ENCODE assay signal across 8 cellular contexts in the genomic region with DNA sequence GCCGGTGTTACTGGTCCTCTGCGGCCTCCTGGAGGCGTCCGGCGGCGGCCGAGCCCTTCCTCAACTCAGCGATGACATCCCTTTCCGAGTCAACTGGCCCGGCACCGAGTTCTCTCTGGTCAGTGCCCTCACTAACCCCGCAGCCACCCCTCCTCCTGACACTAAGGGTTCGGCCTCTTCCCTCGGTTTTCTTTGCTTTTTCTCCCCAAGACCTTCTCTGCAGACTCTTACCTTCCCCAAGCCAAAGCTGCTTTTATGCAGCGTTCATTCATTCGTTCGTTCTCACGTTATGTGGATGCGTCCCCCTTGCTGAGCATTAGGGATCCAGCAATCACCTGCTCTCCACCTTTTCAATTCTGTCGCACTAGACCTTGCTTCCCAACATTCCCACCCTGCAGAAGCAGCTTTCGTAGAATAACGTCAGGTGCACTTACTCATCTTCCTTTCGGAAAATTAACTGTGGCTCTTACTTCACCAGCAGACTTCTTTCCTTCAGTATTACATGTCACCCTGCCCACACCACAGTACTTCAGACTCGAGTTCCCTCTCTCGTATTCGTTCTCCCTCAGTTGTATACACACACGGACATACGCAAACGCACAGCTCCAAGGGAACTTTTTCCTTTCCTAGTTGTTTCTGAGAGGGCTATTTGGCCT. TPM values are rescaled to one million over a fixed set of nuclear protein-coding genes. Genes with fewer than 3 reads are reported as not detected.
DNase-seq lines count a peak whose midpoint lies in the region; ATAC-seq and TF ChIP-seq lines count a peak whose summit lies in the region.

No MANE protein-coding gene starts in this region.

- no peaks in the 10 kb centered on the region for H3K27me3 ChIP-seq in kidney epithelial cell (ENCODE audit: control insufficient read depth, insufficient read depth, low read length)

- CTCF ChIA-PET in MCF 10A (lab: Yijun Ruan, JAX): interaction anchor here (0.6 to 2.3 kb wide), 3 partner anchors 14 to 318 kb away, joined by 3 to 11 read pairs (median 3); a partner anchor contains a TSS

- H3K36me3 Mint-ChIP-seq in MCF 10A (ENCODE audit: insufficient read depth, unreplicated experiment): no peaks in the 10 kb centered on the region

- peaks cover 12% of the 10 kb centered on the region for H3K4me1 Mint-ChIP-seq in MCF 10A (ENCODE audit: insufficient read depth, unreplicated experiment)

- peak overlapping the region; percentile 71 for H3K4me3 ChIP-seq in kidney epithelial cell (ENCODE audit: low read depth, low read length)

- POLR2A ChIA-PET in MCF 10A (lab: Yijun Ruan, JAX): interaction anchor here (0.5 to 7.8 kb wide), 22 partner anchors 10 to 1215 kb away, joined by 3 to 112 read pairs (median 4); a partner anchor contains a TSS

- BruUV-seq in MCF 10A (replicated peaks; lab: Mats Ljungman, UMichigan): no TSS peak

- H3K27me3 Mint-ChIP-seq in MCF 10A (ENCODE audit: insufficient read depth, unreplicated experiment): no peaks in the 10 kb centered on the region

- TF ChIP-seq CTCF in MCF 10A (IDR thresholded peaks at IDR 0.05; ENCODE audit: unreplicated experiment) (no peak), kidney epithelial cell (IDR thresholded peaks at IDR 0.05; ENCODE audit: insufficient read depth, low read length, poor library complexity, severe bottlenecking) (no peak)

- H3K4me3 Mint-ChIP-seq in MCF 10A (ENCODE audit: unreplicated experiment): peak overlapping the region; percentile 83

- peak overlapping the region; percentile 62 for H3K27ac Mint-ChIP-seq in MCF 10A (ENCODE audit: low read depth, unreplicated experiment)

- intact Hi-C loops in MCF 10A (cut with micrococcal nuclease): loop anchor here (1.0 kb wide), 1 partner anchor 364 kb away; no protein-coding TSS in a partner anchor

- ATAC-seq in GM18511 (IDR thresholded peaks at IDR 0.05; ENCODE audit: unreplicated experiment) (peak; percentile 50), HG02970 (IDR thresholded peaks at IDR 0.05; ENCODE audit: low FRiP score, unreplicated experiment) (peak; percentile 56)
- ATAC-seq in stimulated activated naive CD8-positive, alpha-beta T cell treated with anti-CD3 and anti-CD28 coated beads, Interleukin-15, Interleukin-2, amounts not matched to agents 100 U/mL and 50 U/mL, for 24 hours: peak; percentile 45

- no peaks in the 10 kb centered on the region for H3K9me3 Mint-ChIP-seq in MCF 10A (ENCODE audit: unreplicated experiment)

- no peaks in the 10 kb centered on the region for H3K36me3 ChIP-seq in kidney epithelial cell (ENCODE audit: control insufficient read depth, insufficient read depth, low read length)

- DNase-seq in AG20443 (ENCODE audit: low spot score): peak; percentile 32
- peak; percentile 14 for DNase-seq in NOMO-1 treated with DMSO at 0.1 percent for 48 hours (lab: John Stamatoyannopoulos, UW; ENCODE audit: unreplicated experiment)
- peak; percentile 17 for DNase-seq in MCF 10A (ENCODE audit: unreplicated experiment)
- no peak for DNase-seq in kidney epithelial cell (ENCODE audit: low read depth)
- peak; percentile 12 for DNase-seq in stimulated activated naive CD8-positive, alpha-beta T cell treated with anti-CD3 and anti-CD28 coated beads, Interleukin-15, Interleukin-2, amounts not matched to agents 100 U/mL and 50 U/mL, for 24 hours
- DNase-seq in NCI-H2196 treated with DMSO at 0.1 percent for 48 hours (lab: John Stamatoyannopoulos, UW; ENCODE audit: unreplicated experiment): no peak

RNA-seq across cellular contexts. Expression of a gene that starts 0.5 kb away (rescaled TPM):
- total RNA-seq in MCF 10A (2022): 51.4 and 68.1 TPM in 2 replicates
- 51.9 and 54.8 TPM in 2 replicates for total RNA-seq in kidney epithelial cell

RNA-seq across cellular contexts. Expression of a gene that starts 0.6 kb away (rescaled TPM):
- total RNA-seq in MCF 10A (2022): 19.7 and 20.3 TPM in 2 replicates
- 12.9 and 17.3 TPM in 2 replicates for total RNA-seq in kidney epithelial cell

RNA-seq across cellular contexts. Expression of a gene that starts 19.8 kb away (rescaled TPM):
- 7.4 and 10.5 TPM in 2 replicates for total RNA-seq in MCF 10A (2022)
- total RNA-seq in kidney epithelial cell: 6.4 and 7.2 TPM in 2 replicates

Comparison
In these comparisons a context has a peak if more than half of its experiments do, and no peak if none do; other contexts are left out.
1. DNase-seq: peak in AG20443 (single experiment), NOMO-1 treated with DMSO at 0.1 percent for 48 hours (single experiment), MCF 10A (single experiment) and stimulated activated naive CD8-positive, alpha-beta T cell treated with anti-CD3 and anti-CD28 coated beads, Interleukin-15, Interleukin-2, amounts not matched to agents 100 U/mL and 50 U/mL, for 24 hours (single experiment); none in kidney epithelial cell (single experiment) and NCI-H2196 treated with DMSO at 0.1 percent for 48 hours (single experiment).
2. Peak in every context shown above with its lines, with median percentiles within 50 percentile points of each other: ATAC-seq.